In the genomic region with DNA sequence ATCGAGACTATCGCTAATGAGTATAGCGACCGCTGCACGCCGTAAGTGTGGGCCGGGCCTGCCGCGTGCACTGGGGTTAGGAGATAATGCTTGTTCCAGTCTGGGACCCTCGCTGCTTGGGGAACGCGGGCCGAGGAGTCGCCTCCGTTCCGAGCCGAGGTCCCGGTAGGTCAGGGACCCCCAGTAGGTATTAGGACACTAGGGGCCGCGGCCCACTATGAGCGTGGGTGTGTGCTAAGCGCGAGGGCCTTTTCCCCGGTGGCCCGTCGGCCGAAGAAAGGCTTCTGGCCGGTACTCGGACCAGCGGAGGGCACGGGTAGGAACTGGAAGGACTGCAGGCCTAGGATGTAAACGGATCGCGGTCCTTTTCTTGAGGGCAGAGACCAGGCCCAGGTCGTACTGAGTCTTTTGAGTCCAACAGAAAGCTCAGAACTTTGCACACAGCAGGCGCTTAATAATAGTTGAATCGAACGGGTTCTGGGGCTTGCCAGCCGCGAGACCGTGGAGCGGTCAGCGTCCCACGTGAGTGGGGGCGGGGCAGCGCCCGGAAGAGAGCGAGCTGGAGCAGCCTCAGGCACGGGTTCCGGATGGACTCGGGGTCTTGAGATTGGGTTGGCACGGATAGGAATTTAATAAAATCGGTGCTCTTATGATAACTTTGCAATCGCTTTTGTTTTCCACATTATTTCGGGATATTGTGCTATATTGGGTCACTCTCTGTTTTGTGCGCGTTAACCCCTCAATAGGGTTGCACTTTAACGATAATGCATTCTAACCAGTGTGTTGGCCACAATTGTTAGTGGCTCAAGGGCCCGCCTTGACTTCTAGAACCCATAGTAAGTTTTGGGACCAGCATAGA, we compare ENCODE assay signal across 8 cellular contexts. TPM values are rescaled to one million over a fixed set of nuclear protein-coding genes. Genes with fewer than 3 reads are reported as not detected.
DNase-seq lines count a peak whose midpoint lies in the region; ATAC-seq, FAIRE-seq and TF ChIP-seq lines count a peak whose summit lies in the region.

No MANE protein-coding gene starts in this region.

- peak overlapping the region; percentile 98 for H4K8ac ChIP-seq in neuronal stem cell (ENCODE audit: low read depth, low read length)

- H2BK12ac ChIP-seq in neuronal stem cell (ENCODE audit: low read length) = no peak overlapping the region

- peak overlapping the region; percentile 83 for H2AFZ ChIP-seq in neuronal stem cell (ENCODE audit: low read length)

- H3K18ac ChIP-seq in neuronal stem cell (ENCODE audit: low read length) = peak overlapping the region; percentile 53

- peak overlapping the region; percentile 65 for H2AK5ac ChIP-seq in neuronal stem cell (ENCODE audit: low read depth, low read length)

- TF ChIP-seq CTCF in BJ (IDR thresholded peaks at IDR 0.05; ENCODE audit: insufficient read depth, low read depth, low read length) = no peak
- no peak for TF ChIP-seq CTCF in testis (IDR thresholded peaks at IDR 0.05)

- H2BK5ac ChIP-seq in neuronal stem cell (ENCODE audit: low read length) = peak overlapping the region; percentile 99

- H3K14ac ChIP-seq in neuronal stem cell (ENCODE audit: low read length) = peak overlapping the region; percentile 67

- H3K36me3 ChIP-seq in BJ (ENCODE audit: control insufficient read depth, insufficient read depth, low read length) (no peaks in the 10 kb centered on the region), neuronal stem cell (replicated peaks in 1 of 2; ENCODE audit: control insufficient read depth in 2 of 2, insufficient read depth in 2 of 2, low read length in 2 of 2) (peaks cover 0 to 22% of the 10 kb centered on the region in 2 donors), testis (ENCODE audit: low read depth, missing control alignments) (no peaks in the 10 kb centered on the region)

- no peak for TF ChIP-seq POLR2A in testis (IDR thresholded peaks at IDR 0.05)

- no peak for FAIRE-seq in RCC 7860 (lab: Jason Lieb, UNC)

- H3K9me3 ChIP-seq in neuronal stem cell (replicated peaks in 1 of 2; ENCODE audit: control insufficient read depth in 2 of 2, insufficient read depth in 1 of 2, low read depth in 1 of 2, low read length in 2 of 2) (no peaks in the 10 kb centered on the region), testis (no peaks in the 10 kb centered on the region)

- H3K4ac ChIP-seq in neuronal stem cell (ENCODE audit: low read length) = peak overlapping the region; percentile 90

- peak overlapping the region; percentile 100 for H3K27ac ChIP-seq in neuronal stem cell (replicated peaks; ENCODE audit: low read length)
- H3K27ac ChIP-seq in testis = peak overlapping the region; percentile 98 to 100

- H3K4me2 ChIP-seq in neuronal stem cell (ENCODE audit: insufficient read depth, low read length, poor library complexity, severe bottlenecking) = peak overlapping the region; percentile 76

- no peak overlapping the region for H4K91ac ChIP-seq in neuronal stem cell (ENCODE audit: low read depth, low read length, poor library complexity)

- intact Hi-C loops in testis (cut with DNase I; ENCODE audit: low total_unique reads) = no loop called here

- POLR2A ChIA-PET in BJ (lab: Charles Lee) = interaction anchor here (0.6 to 1.2 kb wide), 2 partner anchors 23 to 91 kb away, joined by 3 to 4 read pairs; no protein-coding TSS in a partner anchor

- H2BK15ac ChIP-seq in neuronal stem cell (ENCODE audit: low read length) = no peak overlapping the region

- no peaks in the 10 kb centered on the region for H3K27me3 ChIP-seq in BJ (ENCODE audit: control insufficient read depth, insufficient read depth, low read length)
- H3K27me3 ChIP-seq in neuronal stem cell (ENCODE audit: control insufficient read depth in 3 of 3, insufficient read depth in 3 of 3, low read depth in 1 of 3, low read length in 3 of 3) = no peaks in the 10 kb centered on the region
- H3K27me3 ChIP-seq in testis = no peaks in the 10 kb centered on the region

- WGBS in neuronal stem cell (ENCODE audit: extremely low coverage in 2 of 2, insufficient read length in 2 of 2, insufficient replicate concordance in 1 of 2), 2 donors = no CpG with 5 or more reads among the region's 59 CpGs
- WGBS in testis, 2 donors = 0 to 1% methylated on average over 28 to 50 of the region's 59 CpGs

- H3K79me1 ChIP-seq in neuronal stem cell (ENCODE audit: low read depth, low read length) = peaks cover 10% of the 10 kb centered on the region

- H2BK120ac ChIP-seq in neuronal stem cell (ENCODE audit: low read depth, low read length) = no peak overlapping the region

- no peak for DNase-seq in BJ (ENCODE audit: low read depth)
- DNase-seq in RCC 7860 (ENCODE audit: low spot score) = peak; percentile 39
- peak; percentile 85 for DNase-seq in activated effector memory CD4-positive, alpha-beta T cell treated with anti-CD3 and anti-CD28 coated beads, Interleukin-2, amount 50 U/mL, for 16 hours
- peak; percentile 75 for DNase-seq in foreskin melanocyte
- DNase-seq in neuronal stem cell (ENCODE audit: low spot score) = no peak
- DNase-seq in testis = peak; percentile 79

- CTCF ChIA-PET in BJ (lab: Yijun Ruan, JAX) = interaction anchor here (1.2 kb wide), 1 partner anchor 175 kb away, joined by 3 read pairs; no protein-coding TSS in a partner anchor

- H3K23ac ChIP-seq in neuronal stem cell (ENCODE audit: low read depth, low read length, poor library complexity) = peak overlapping the region; percentile 99

- H3K4me1 ChIP-seq in neuronal stem cell (ENCODE audit: control insufficient read depth in 2 of 2, insufficient read depth in 1 of 2, low read depth in 1 of 2, low read length in 2 of 2) (peaks cover 0 to 8% of the 10 kb centered on the region in 2 donors), testis (peaks cover 39% of the 10 kb centered on the region)

- H3K9ac ChIP-seq in neuronal stem cell (ENCODE audit: low read depth, low read length, poor library complexity) = peak overlapping the region; percentile 99

- ATAC-seq in GM18909 (IDR thresholded peaks at IDR 0.05; ENCODE audit: poor library complexity, unreplicated experiment) (peak; percentile 34), HG03139 (IDR thresholded peaks at IDR 0.05; ENCODE audit: unreplicated experiment) (peak; percentile 31)

- H3K4me3 ChIP-seq in BJ (ENCODE audit: low read depth, low read length) (peak overlapping the region; percentile 84), neuronal stem cell (ENCODE audit: low read length in 2 of 2) (peak overlapping the region; percentile 92 to 96), testis (peak overlapping the region; percentile 84 to 96)

RNA-seq across cellular contexts. Expression of gene HSPA4, which starts 0.7 kb away (rescaled TPM):
- polyA plus RNA-seq in BJ (2011; rRNA removed) (16.8 and 37.5 TPM in 2 replicates), testis (ENCODE audit: insufficient read depth, low read depth, low replicate concordance) (143 TPM)
- polyA minus RNA-seq in BJ (2011; rRNA and poly(A)+ RNA removed) = 20.3 and 25.6 TPM in 2 replicates
- 102 TPM for polyA plus RNA-seq in neuronal stem cell (2013, experiment 1 of 2)
- polyA plus RNA-seq in neuronal stem cell (2013, experiment 2 of 2) = 103 TPM
- total RNA-seq in testis = 100 to 1,000 TPM; 107 to 108 TPM

RNA-seq across cellular contexts. Expression of gene ZCCHC10, which starts 26.2 kb away (rescaled TPM):
- 21.1 TPM in 2 replicates for polyA plus RNA-seq in BJ (2011; rRNA removed)
- polyA minus RNA-seq in BJ (2011; rRNA and poly(A)+ RNA removed) = 8.1 and 10.6 TPM in 2 replicates
- 47.8 TPM for polyA plus RNA-seq in neuronal stem cell (2013, experiment 1 of 2)
- 50.9 TPM for polyA plus RNA-seq in neuronal stem cell (2013, experiment 2 of 2)
- 10 to 100 TPM; 29.1 to 35.7 TPM for total RNA-seq in testis
- polyA plus RNA-seq in testis (ENCODE audit: insufficient read depth, low read depth, low replicate concordance) = 45.4 TPM

Comparison
In these comparisons a context has a peak if more than half of its experiments do, and no peak if none do; other contexts are left out.
1. DNase-seq: peak in RCC 7860 (single experiment), activated effector memory CD4-positive, alpha-beta T cell treated with anti-CD3 and anti-CD28 coated beads, Interleukin-2, amount 50 U/mL, for 16 hours (single experiment), foreskin melanocyte (single experiment) and testis (single experiment); none in BJ (single experiment) and neuronal stem cell (single experiment).
2. Peak in every context shown above with its lines, with median percentiles within 50 percentile points of each other: H3K4me3 ChIP-seq.